ENCODE assay signal across 1 cellular context in the genomic region with DNA sequence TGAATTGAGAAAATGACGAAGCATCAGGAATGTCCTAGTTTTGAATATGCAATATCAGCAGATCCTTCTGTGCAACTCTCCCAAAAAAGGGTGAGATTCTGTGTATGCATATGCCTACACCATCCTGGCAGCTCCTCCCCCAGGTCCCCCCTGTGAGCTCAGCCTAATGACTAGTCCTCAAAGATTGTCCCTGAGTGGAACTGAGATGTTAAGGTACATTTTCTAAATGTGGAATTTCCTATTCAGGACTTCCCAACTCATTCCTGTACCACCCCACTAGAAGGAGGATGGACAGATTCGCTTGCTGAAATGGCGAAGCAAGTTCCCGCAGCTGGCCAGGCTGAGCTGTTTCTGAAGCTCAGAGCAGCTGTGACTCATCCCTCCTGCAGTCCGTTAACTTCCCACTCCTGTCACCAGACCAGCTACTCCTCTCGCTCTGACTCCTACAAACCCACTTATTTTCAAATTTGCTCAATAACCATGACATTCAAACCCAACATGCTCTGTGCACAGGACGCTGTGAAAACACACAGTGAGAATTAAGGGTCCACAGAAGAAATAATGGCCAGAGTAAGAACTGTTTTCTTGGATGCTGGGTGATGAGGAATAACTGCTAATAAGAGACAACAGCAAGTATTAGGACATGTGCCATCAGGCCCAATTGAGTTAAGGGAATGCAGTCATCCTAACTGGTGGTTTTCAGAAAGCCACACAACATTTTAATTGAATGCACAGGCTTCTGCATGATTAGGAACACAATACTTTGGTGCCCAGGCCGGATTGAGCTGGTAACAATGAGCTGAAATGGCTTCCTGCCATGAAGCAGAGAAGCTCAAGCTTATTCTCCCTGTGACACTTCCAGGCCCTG.
A peak's percentile ranks its signal among the peaks of the same experiment; 100 is the strongest.
TF ChIP-seq lines count a peak whose summit lies in the region.

No MANE protein-coding gene starts in this region.

TF ChIP-seq in GM12878, 131 proteins besides CTCF, POLR2A, EP300 and RAD21 (continued from another document and continues in another):
- TF ChIP-seq, protein P1, sequence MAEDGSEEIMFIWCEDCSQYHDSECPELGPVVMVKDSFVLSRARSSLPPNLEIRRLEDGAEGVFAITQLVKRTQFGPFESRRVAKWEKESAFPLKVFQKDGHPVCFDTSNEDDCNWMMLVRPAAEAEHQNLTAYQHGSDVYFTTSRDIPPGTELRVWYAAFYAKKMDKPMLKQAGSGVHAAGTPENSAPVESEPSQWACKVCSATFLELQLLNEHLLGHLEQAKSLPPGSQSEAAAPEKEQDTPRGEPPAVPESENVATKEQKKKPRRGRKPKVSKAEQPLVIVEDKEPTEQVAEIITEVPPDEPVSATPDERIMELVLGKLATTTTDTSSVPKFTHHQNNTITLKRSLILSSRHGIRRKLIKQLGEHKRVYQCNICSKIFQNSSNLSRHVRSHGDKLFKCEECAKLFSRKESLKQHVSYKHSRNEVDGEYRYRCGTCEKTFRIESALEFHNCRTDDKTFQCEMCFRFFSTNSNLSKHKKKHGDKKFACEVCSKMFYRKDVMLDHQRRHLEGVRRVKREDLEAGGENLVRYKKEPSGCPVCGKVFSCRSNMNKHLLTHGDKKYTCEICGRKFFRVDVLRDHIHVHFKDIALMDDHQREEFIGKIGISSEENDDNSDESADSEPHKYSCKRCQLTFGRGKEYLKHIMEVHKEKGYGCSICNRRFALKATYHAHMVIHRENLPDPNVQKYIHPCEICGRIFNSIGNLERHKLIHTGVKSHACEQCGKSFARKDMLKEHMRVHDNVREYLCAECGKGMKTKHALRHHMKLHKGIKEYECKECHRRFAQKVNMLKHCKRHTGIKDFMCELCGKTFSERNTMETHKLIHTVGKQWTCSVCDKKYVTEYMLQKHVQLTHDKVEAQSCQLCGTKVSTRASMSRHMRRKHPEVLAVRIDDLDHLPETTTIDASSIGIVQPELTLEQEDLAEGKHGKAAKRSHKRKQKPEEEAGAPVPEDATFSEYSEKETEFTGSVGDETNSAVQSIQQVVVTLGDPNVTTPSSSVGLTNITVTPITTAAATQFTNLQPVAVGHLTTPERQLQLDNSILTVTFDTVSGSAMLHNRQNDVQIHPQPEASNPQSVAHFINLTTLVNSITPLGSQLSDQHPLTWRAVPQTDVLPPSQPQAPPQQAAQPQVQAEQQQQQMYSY (CRISPR knock-in tag; IDR thresholded peaks at IDR 0.05): no peak
- TF ChIP-seq NFXL1 (IDR thresholded peaks at IDR 0.05; ENCODE audit: borderline replicate concordance) (no peak), IKZF1 (conservative IDR thresholded peaks at IDR 0.05) (peak; percentile 97), MEF2A (IDR thresholded peaks at IDR 0.05; ENCODE audit: insufficient read depth, low read depth, low read length) (peak; percentile 96), IRF4 (IDR thresholded peaks at IDR 0.05; ENCODE audit: low read depth, low read length) (peak; percentile 100), SIX5 (IDR thresholded peaks at IDR 0.05; ENCODE audit: low read depth, low read length, severe bottlenecking) (no peak), HDAC2 (IDR thresholded peaks at IDR 0.05) (no peak), SUZ12 (IDR thresholded peaks at IDR 0.05; ENCODE audit: unreplicated experiment) (no peak), ETV6 (conservative IDR thresholded peaks at IDR 0.05 in 1 of 2, IDR thresholded peaks at IDR 0.05 in 1 of 2; ENCODE audit: borderline replicate concordance in 1 of 2, low read depth in 1 of 2) (peak in 1 of 2 experiments; percentile 96; a peak in 2 of 4 replicates), SMAD1 (IDR thresholded peaks at IDR 0.05; ENCODE audit: low read depth, partially characterized antibody) (peak; percentile 53), CHD2 (IDR thresholded peaks at IDR 0.05; ENCODE audit: borderline replicate concordance, low read depth, low read length) (peak; percentile 87), MYB (IDR thresholded peaks at IDR 0.05; ENCODE audit: borderline replicate concordance, low read depth, low read length) (peak; percentile 94), RB1 (IDR thresholded peaks at IDR 0.05; ENCODE audit: borderline replicate concordance) (no peak), SMAD5 (IDR thresholded peaks at IDR 0.05; ENCODE audit: low read depth) (no peak), ASH2L (IDR thresholded peaks at IDR 0.05; ENCODE audit: borderline replicate concordance, low read depth) (0 out of 2 replicates have a peak, but pooled peaks have one; percentile 46), NR2C1 (IDR thresholded peaks at IDR 0.05) (no peak), PAX5 (IDR thresholded peaks at IDR 0.05; ENCODE audit: borderline replicate concordance, low read depth, low read length) (peak; percentile 100), FOS (IDR thresholded peaks at IDR 0.05; ENCODE audit: borderline replicate concordance, extremely low read depth, insufficient read length) (peak; percentile 1), CREM (IDR thresholded peaks at IDR 0.05; ENCODE audit: low read depth) (peak; percentile 98), RAD51 (IDR thresholded peaks at IDR 0.05) (peak; percentile 48; the same call in 1 of the 2 replicates), STAT1 (conservative IDR thresholded peaks at IDR 0.05) (no peak), ZNF24 (IDR thresholded peaks at IDR 0.05) (peak; percentile 63; the same call in 1 of the 2 replicates), ESRRA (IDR thresholded peaks at IDR 0.05; ENCODE audit: low read length) (no peak), CHD1 (IDR thresholded peaks at IDR 0.05; ENCODE audit: low read depth, low read length) (0 out of 2 replicates have a peak, but pooled peaks have one; percentile 63), ZNF207 (IDR thresholded peaks at IDR 0.05; ENCODE audit: borderline replicate concordance) (no peak), NFIC (IDR thresholded peaks at IDR 0.05; ENCODE audit: low read depth, low read length) (peak; percentile 100), SUPT20H (IDR thresholded peaks at IDR 0.05; ENCODE audit: borderline replicate concordance, control insufficient read depth, low read depth, low read length) (no peak), PAX8 (IDR thresholded peaks at IDR 0.05) (no peak), JUNB (IDR thresholded peaks at IDR 0.05) (peak; percentile 100), RFX5 (IDR thresholded peaks at IDR 0.05; ENCODE audit: low read depth, low read length) (no peak)
- TF ChIP-seq, protein P2, sequence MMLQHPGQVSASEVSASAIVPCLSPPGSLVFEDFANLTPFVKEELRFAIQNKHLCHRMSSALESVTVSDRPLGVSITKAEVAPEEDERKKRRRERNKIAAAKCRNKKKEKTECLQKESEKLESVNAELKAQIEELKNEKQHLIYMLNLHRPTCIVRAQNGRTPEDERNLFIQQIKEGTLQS (IDR thresholded peaks at IDR 0.05; ENCODE audit: borderline replicate concordance, extremely low read depth, low read depth, low read length): no peak
- TF ChIP-seq, protein P3, sequence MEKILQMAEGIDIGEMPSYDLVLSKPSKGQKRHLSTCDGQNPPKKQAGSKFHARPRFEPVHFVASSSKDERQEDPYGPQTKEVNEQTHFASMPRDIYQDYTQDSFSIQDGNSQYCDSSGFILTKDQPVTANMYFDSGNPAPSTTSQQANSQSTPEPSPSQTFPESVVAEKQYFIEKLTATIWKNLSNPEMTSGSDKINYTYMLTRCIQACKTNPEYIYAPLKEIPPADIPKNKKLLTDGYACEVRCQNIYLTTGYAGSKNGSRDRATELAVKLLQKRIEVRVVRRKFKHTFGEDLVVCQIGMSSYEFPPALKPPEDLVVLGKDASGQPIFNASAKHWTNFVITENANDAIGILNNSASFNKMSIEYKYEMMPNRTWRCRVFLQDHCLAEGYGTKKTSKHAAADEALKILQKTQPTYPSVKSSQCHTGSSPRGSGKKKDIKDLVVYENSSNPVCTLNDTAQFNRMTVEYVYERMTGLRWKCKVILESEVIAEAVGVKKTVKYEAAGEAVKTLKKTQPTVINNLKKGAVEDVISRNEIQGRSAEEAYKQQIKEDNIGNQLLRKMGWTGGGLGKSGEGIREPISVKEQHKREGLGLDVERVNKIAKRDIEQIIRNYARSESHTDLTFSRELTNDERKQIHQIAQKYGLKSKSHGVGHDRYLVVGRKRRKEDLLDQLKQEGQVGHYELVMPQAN (conservative IDR thresholded peaks at IDR 0.05): peak; percentile 64
- TF ChIP-seq, protein P4, sequence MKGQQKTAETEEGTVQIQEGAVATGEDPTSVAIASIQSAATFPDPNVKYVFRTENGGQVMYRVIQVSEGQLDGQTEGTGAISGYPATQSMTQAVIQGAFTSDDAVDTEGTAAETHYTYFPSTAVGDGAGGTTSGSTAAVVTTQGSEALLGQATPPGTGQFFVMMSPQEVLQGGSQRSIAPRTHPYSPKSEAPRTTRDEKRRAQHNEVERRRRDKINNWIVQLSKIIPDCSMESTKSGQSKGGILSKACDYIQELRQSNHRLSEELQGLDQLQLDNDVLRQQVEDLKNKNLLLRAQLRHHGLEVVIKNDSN (IDR thresholded peaks at IDR 0.05; ENCODE audit: borderline replicate concordance, extremely low read length, insufficient read depth, low read depth, low read length): no peak
- TF ChIP-seq, protein P5, sequence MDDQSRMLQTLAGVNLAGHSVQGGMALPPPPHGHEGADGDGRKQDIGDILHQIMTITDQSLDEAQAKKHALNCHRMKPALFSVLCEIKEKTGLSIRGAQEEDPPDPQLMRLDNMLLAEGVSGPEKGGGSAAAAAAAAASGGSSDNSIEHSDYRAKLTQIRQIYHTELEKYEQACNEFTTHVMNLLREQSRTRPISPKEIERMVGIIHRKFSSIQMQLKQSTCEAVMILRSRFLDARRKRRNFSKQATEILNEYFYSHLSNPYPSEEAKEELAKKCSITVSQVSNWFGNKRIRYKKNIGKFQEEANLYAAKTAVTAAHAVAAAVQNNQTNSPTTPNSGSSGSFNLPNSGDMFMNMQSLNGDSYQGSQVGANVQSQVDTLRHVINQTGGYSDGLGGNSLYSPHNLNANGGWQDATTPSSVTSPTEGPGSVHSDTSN (IDR thresholded peaks at IDR 0.05; ENCODE audit: insufficient replicate concordance, low read depth, low read length): peak; percentile 86
- TF ChIP-seq, protein P6, sequence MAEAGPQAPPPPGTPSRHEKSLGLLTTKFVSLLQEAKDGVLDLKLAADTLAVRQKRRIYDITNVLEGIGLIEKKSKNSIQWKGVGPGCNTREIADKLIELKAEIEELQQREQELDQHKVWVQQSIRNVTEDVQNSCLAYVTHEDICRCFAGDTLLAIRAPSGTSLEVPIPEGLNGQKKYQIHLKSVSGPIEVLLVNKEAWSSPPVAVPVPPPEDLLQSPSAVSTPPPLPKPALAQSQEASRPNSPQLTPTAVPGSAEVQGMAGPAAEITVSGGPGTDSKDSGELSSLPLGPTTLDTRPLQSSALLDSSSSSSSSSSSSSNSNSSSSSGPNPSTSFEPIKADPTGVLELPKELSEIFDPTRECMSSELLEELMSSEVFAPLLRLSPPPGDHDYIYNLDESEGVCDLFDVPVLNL (IDR thresholded peaks at IDR 0.05; ENCODE audit: low read depth, low read length): no peak
- TF ChIP-seq, protein P7, sequence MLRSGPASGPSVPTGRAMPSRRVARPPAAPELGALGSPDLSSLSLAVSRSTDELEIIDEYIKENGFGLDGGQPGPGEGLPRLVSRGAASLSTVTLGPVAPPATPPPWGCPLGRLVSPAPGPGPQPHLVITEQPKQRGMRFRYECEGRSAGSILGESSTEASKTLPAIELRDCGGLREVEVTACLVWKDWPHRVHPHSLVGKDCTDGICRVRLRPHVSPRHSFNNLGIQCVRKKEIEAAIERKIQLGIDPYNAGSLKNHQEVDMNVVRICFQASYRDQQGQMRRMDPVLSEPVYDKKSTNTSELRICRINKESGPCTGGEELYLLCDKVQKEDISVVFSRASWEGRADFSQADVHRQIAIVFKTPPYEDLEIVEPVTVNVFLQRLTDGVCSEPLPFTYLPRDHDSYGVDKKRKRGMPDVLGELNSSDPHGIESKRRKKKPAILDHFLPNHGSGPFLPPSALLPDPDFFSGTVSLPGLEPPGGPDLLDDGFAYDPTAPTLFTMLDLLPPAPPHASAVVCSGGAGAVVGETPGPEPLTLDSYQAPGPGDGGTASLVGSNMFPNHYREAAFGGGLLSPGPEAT (IDR thresholded peaks at IDR 0.05; ENCODE audit: low read depth): peak; percentile 92
- TF ChIP-seq, protein P8, sequence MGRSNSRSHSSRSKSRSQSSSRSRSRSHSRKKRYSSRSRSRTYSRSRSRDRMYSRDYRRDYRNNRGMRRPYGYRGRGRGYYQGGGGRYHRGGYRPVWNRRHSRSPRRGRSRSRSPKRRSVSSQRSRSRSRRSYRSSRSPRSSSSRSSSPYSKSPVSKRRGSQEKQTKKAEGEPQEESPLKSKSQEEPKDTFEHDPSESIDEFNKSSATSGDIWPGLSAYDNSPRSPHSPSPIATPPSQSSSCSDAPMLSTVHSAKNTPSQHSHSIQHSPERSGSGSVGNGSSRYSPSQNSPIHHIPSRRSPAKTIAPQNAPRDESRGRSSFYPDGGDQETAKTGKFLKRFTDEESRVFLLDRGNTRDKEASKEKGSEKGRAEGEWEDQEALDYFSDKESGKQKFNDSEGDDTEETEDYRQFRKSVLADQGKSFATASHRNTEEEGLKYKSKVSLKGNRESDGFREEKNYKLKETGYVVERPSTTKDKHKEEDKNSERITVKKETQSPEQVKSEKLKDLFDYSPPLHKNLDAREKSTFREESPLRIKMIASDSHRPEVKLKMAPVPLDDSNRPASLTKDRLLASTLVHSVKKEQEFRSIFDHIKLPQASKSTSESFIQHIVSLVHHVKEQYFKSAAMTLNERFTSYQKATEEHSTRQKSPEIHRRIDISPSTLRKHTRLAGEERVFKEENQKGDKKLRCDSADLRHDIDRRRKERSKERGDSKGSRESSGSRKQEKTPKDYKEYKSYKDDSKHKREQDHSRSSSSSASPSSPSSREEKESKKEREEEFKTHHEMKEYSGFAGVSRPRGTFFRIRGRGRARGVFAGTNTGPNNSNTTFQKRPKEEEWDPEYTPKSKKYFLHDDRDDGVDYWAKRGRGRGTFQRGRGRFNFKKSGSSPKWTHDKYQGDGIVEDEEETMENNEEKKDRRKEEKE (IDR thresholded peaks at IDR 0.05): no peak
- TF ChIP-seq, protein P9, sequence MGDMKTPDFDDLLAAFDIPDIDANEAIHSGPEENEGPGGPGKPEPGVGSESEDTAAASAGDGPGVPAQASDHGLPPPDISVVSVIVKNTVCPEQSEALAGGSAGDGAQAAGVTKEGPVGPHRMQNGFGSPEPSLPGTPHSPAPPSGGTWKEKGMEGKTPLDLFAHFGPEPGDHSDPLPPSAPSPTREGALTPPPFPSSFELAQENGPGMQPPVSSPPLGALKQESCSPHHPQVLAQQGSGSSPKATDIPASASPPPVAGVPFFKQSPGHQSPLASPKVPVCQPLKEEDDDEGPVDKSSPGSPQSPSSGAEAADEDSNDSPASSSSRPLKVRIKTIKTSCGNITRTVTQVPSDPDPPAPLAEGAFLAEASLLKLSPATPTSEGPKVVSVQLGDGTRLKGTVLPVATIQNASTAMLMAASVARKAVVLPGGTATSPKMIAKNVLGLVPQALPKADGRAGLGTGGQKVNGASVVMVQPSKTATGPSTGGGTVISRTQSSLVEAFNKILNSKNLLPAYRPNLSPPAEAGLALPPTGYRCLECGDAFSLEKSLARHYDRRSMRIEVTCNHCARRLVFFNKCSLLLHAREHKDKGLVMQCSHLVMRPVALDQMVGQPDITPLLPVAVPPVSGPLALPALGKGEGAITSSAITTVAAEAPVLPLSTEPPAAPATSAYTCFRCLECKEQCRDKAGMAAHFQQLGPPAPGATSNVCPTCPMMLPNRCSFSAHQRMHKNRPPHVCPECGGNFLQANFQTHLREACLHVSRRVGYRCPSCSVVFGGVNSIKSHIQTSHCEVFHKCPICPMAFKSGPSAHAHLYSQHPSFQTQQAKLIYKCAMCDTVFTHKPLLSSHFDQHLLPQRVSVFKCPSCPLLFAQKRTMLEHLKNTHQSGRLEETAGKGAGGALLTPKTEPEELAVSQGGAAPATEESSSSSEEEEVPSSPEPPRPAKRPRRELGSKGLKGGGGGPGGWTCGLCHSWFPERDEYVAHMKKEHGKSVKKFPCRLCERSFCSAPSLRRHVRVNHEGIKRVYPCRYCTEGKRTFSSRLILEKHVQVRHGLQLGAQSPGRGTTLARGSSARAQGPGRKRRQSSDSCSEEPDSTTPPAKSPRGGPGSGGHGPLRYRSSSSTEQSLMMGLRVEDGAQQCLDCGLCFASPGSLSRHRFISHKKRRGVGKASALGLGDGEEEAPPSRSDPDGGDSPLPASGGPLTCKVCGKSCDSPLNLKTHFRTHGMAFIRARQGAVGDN (IDR thresholded peaks at IDR 0.05): 0 out of 2 replicates have a peak, but pooled peaks have one; percentile 21
